Comparison of ENCODE assay signal across 20 cellular contexts in genomic region chr10:43795093-43795492, GRCh38.
A peak's percentile ranks its signal among the peaks of the same experiment; 100 is the strongest.
DNase-seq lines count a peak whose midpoint lies in the region; ATAC-seq, FAIRE-seq and TF ChIP-seq lines count a peak whose summit lies in the region.
"Had no signal": no experiment of that assay in that cellular context is flagged by ENCODE, and none has a peak within 500 bp of the region (broad histone marks: within the 10 kb centered on the region; RNA-seq: fewer than 3 reads in every experiment).

No MANE protein-coding gene starts in this region.

- H3K4me1 ChIP-seq in left ventricle myocardium inferior, result no peaks in the 10 kb centered on the region
- H3K4me1 ChIP-seq in MM.1S (ENCODE audit: low read length), result peaks cover 8% of the 10 kb centered on the region

- no peaks in the 10 kb centered on the region for H3F3A ChIP-seq in MM.1S (ENCODE audit: insufficient read depth, low read length)

- no peaks in the 10 kb centered on the region for H3K9me2 ChIP-seq in MM.1S (replicated peaks; ENCODE audit: insufficient read depth, low read length)

- H3K27me3 ChIP-seq in left ventricle myocardium inferior (ENCODE audit: low read depth) (no peaks in the 10 kb centered on the region), MM.1S (replicated peaks; ENCODE audit: insufficient read depth, low read length) (no peaks in the 10 kb centered on the region)

- ATAC-seq in Right ventricle myocardium inferior, result no peak
- peak; percentile 86 for ATAC-seq in left lobe of liver
- ATAC-seq in HG02981 (IDR thresholded peaks at IDR 0.05; ENCODE audit: unreplicated experiment), result no peak

- peak overlapping the region; percentile 4 for H3K27ac ChIP-seq in left ventricle myocardium inferior (replicated peaks)
- H3K27ac ChIP-seq in MM.1S (ENCODE audit: low read length), result peak overlapping the region; percentile 7; the same call in 1 of the 2 replicates

- DNase-seq in left ventricle myocardium inferior (no peak), Right ventricle myocardium inferior (ENCODE audit: missing footprints) (no peak), MM.1S (no peak), left lobe of liver (ENCODE audit: low spot score) (peak; percentile 57), urothelium cell line (ENCODE audit: low spot score) (no peak), cerebellum (ENCODE audit: low spot score) (no peak)
- no peak for DNase-seq in activated T-cell treated with anti-CD3 and anti-CD28 coated beads, Interleukin-2, amount 50 U/mL, for 48 hours
- DNase-seq: C1 segment of cervical spinal cord; Calu3; CD4-positive, alpha-beta memory T cell; COR-L47; DMS53; DMS79 treated with DMSO at 0.1 percent for 48 hours; GF-D8; GOT3; H7; HCEC 1CT had no signal

- no peaks in the 10 kb centered on the region for H3K79me2 ChIP-seq in MM.1S (ENCODE audit: low read length)

- H3K9me3 ChIP-seq in left ventricle myocardium inferior (replicated peaks) (no peaks in the 10 kb centered on the region), MM.1S (replicated peaks; ENCODE audit: insufficient read depth, low read length) (no peaks in the 10 kb centered on the region)

- TF ChIP-seq CTCF in left ventricle myocardium inferior (IDR thresholded peaks at IDR 0.05; ENCODE audit: borderline replicate concordance) (no peak), MM.1S (IDR thresholded peaks at IDR 0.05; ENCODE audit: low read length) (no peak)

- H2AFZ ChIP-seq in MM.1S (ENCODE audit: low read length), result no peak overlapping the region

- no peaks in the 10 kb centered on the region for H3K36me3 ChIP-seq in left ventricle myocardium inferior
- no peaks in the 10 kb centered on the region for H3K36me3 ChIP-seq in MM.1S (replicated peaks; ENCODE audit: insufficient read depth, low read length)

- no peak overlapping the region for H3K4me2 ChIP-seq in MM.1S (ENCODE audit: low read depth, low read length)

- intact Hi-C loops in left ventricle myocardium inferior (cut with micrococcal nuclease) (no loop called here), Right ventricle myocardium inferior (cut with DNase I) (no loop called here)

- FAIRE-seq in urothelium cell line (lab: Jason Lieb, UNC), result peak; percentile 61
- FAIRE-seq: GM12891, GM18507 had no signal

- H4K20me1 ChIP-seq in MM.1S (ENCODE audit: insufficient read depth, low read length), result no peaks in the 10 kb centered on the region

- H3K4me3 ChIP-seq in left ventricle myocardium inferior, result no peak overlapping the region
- H3K4me3 ChIP-seq in MM.1S (ENCODE audit: low read length), result no peak overlapping the region

- H3K9ac ChIP-seq in MM.1S (ENCODE audit: low read length), result no peak overlapping the region
